In genomic region chr1:166906647-166907046, GRCh38 we compare ENCODE assay signal across 13 cellular contexts.
"Had no signal": no experiment of that assay in that cellular context is flagged by ENCODE, and none has a peak within 500 bp of the region (broad histone marks: within the 10 kb centered on the region; RNA-seq: fewer than 3 reads in every experiment).

No MANE protein-coding gene starts in this region.

- H3K27ac ChIP-seq: ascending aorta, cardiac muscle cell, esophagus squamous epithelium, pancreas, tibial nerve, WERI-Rb-1 had no signal

- ATAC-seq: left lobe of liver, pancreas had no signal

- H3K9me3 ChIP-seq: ascending aorta, esophagus squamous epithelium, pancreas had no signal

- H3K4me3 Mint-ChIP-seq: activated naive CD8-positive, alpha-beta T cell treated with anti-CD3 and anti-CD28 coated beads for 36 hours had no signal

- H3K36me3 Mint-ChIP-seq: activated naive CD8-positive, alpha-beta T cell treated with anti-CD3 and anti-CD28 coated beads for 36 hours had no signal

- H3K4me3 ChIP-seq: ascending aorta, cardiac muscle cell, esophagus squamous epithelium, pancreas, tibial nerve had no signal

- H3K27ac Mint-ChIP-seq: activated naive CD8-positive, alpha-beta T cell treated with anti-CD3 and anti-CD28 coated beads for 36 hours had no signal

- H3K36me3 ChIP-seq: ascending aorta, cardiac muscle cell, esophagus squamous epithelium, pancreas, tibial nerve, WERI-Rb-1 had no signal

- DNase-seq: activated CD4-positive, alpha-beta T cell treated with anti-CD3 and anti-CD28 coated beads for 4 hours; activated gamma-delta T cell; activated naive CD8-positive, alpha-beta T cell treated with anti-CD3 and anti-CD28 coated beads for 36 hours; activated T-cell treated with anti-CD3 and anti-CD28 coated beads, Interleukin-2, amount 50 U/mL, for 48 hours; esophagus squamous epithelium; foreskin melanocyte; head of caudate nucleus; pancreas; WERI-Rb-1 had no signal

- H3K27me3 ChIP-seq: ascending aorta, cardiac muscle cell, esophagus squamous epithelium, pancreas, tibial nerve had no signal

- H3K27me3 Mint-ChIP-seq: activated naive CD8-positive, alpha-beta T cell treated with anti-CD3 and anti-CD28 coated beads for 36 hours had no signal
